Comparison of ENCODE assay signal across 1 cellular context in genomic region chr13:113742445-113743120, GRCh38.
TF ChIP-seq lines count a peak whose summit lies in the region.

No MANE protein-coding gene starts in this region.

TF ChIP-seq in GM23338, 12 proteins besides CTCF, POLR2A, EP300 and RAD21 (continued from another document):
- TF ChIP-seq REST (IDR thresholded peaks at IDR 0.05; ENCODE audit: unreplicated experiment) (no peak), STAT1 (IDR thresholded peaks at IDR 0.05; ENCODE audit: unreplicated experiment) (no peak), ZNF331 (CRISPR knock-in tag; IDR thresholded peaks at IDR 0.05; ENCODE audit: low read depth) (no peak), ZNF114 (CRISPR knock-in tag; IDR thresholded peaks at IDR 0.05) (no peak), EZH2phosphoT487 (IDR thresholded peaks at IDR 0.05; ENCODE audit: unreplicated experiment) (no peak)
